ENCODE assay signal across 8 cellular contexts in the genomic region with DNA sequence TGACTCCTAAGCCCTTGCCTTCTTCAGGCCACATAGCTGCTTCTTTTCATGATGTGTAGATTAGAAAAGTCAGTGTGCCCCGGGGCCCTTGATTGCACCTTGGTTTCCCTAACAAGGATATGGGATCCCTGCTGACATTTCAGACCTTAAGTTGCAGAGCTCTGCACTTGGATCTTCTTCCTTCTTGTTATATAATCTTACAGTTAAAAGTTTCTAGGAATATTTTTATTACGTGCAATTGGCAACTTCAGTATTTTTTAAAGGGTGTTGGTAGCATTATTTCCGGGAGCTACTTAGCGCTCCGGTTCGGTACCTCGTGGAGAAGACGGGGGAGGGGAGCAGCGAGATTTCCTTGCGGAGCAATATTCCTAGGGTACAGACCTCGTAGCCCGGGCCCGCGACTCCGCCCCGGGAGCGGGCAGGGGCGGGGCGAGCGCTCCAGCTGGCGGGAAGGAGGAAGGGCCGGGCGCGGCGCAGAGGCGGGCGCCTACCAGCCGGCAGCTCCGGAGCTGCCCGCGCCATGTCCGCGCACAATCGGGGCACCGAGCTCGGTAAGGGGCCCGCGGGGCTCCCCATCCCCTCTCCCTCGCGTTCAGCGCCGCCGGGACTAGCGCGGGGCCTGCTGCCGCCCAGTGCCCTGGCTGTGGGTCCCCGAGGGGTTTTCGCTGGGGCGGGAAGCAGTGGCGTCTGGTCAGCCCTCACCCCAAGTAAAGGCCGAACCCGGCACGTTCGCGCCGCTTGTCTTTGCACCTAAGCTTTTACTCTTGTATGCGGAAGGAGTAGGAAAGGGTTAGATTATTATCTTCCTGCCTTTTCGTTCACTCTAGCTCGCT. TPM values are rescaled to one million over a fixed set of nuclear protein-coding genes. Genes with fewer than 3 reads are reported as not detected.
DNase-seq lines count a peak whose midpoint lies in the region; ATAC-seq, FAIRE-seq and TF ChIP-seq lines count a peak whose summit lies in the region.

DERA (plus strand) TSS at position 469 of the 833 bp plus-strand sequence; CDS start at position 521, 52 bp downstream.

- H3K4me3 ChIP-seq in ACC112 (ENCODE audit: low read depth, low read length) = peak within 1 kb of the TSS; percentile 97

- H3K36me3 Mint-ChIP-seq in WTC11 = no peaks in the 10 kb centered on the region

- CTCF ChIA-PET in WTC11 (lab: Charles Lee) = interaction anchor here (0.7 to 2.4 kb wide), 8 partner anchors 10 to 379 kb away, joined by 3 to 19 read pairs (median 5); no protein-coding TSS in a partner anchor

- DNase-seq in NCI-H2107 treated with DMSO at 0.1 percent for 48 hours (lab: John Stamatoyannopoulos, UW; ENCODE audit: unreplicated experiment) (peak; percentile 84), WTC11 (ENCODE audit: low spot score) (peak; percentile 81), caudate nucleus (lab: John Stamatoyannopoulos, UW) (peak in 59 of 61 donors; percentile 8 to 78 (median 56))
- DNase-seq in stimulated activated CD4-positive, alpha-beta T cell treated with anti-CD3 and anti-CD28 coated beads, Interleukin-12 subunit alpha, Interleukin-12 subunit beta, amount 100 ng/mL, for 4 hours = peak; percentile 64

- H3K27ac Mint-ChIP-seq in WTC11 = peak within 1 kb of the TSS; percentile 88; the same call in 1 of the 2 replicates

- H3K27me3 Mint-ChIP-seq in WTC11 (ENCODE audit: low read depth) = peaks cover 7% of the 10 kb centered on the region; the same call in 1 of the 2 replicates

- H3K4me1 Mint-ChIP-seq in WTC11 = peaks cover 25% of the 10 kb centered on the region

- ATAC-seq in GM18520 (IDR thresholded peaks at IDR 0.05; ENCODE audit: unreplicated experiment) (peak; percentile 82), HG03060 (IDR thresholded peaks at IDR 0.05; ENCODE audit: low read depth, unreplicated experiment) (peak; percentile 59), WTC11 (peak; percentile 98)

- peaks cover 22% of the 10 kb centered on the region for H3K4me1 ChIP-seq in ACC112 (ENCODE audit: control insufficient read depth, insufficient read depth, low read length, unreplicated experiment)

- H3K27ac ChIP-seq in ACC112 (ENCODE audit: low read depth, low read length) = peak within 1 kb of the TSS; percentile 84
- peak within 1 kb of the TSS; percentile 74 for H3K27ac ChIP-seq in caudate nucleus (ENCODE audit: low read depth, low read length)

- H3K36me3 ChIP-seq in ACC112 (ENCODE audit: insufficient read depth, low read length) = peaks cover 3% of the 10 kb centered on the region; the same call in 1 of the 2 replicates

- no peaks in the 10 kb centered on the region for H3K9me3 Mint-ChIP-seq in WTC11

- FAIRE-seq in islet of Langerhans (lab: Jason Lieb, UNC) = peak; percentile 53

- POLR2A ChIA-PET in WTC11 (lab: Charles Lee) = interaction anchor here (0.7 to 1.2 kb wide), 4 partner anchors 18 to 122 kb away, joined by 3 to 5 read pairs (median 4); partner anchors contain the start of gene EPS8

- peak within 1 kb of the TSS; percentile 82 for H3K4me3 Mint-ChIP-seq in WTC11

- H2AFZ ChIP-seq in ACC112 (ENCODE audit: low read length, unreplicated experiment) = peak within 1 kb of the TSS; percentile 83

- no peak for TF ChIP-seq CTCF in WTC11 (IDR thresholded peaks at IDR 0.05)

- no peaks in the 10 kb centered on the region for H3K27me3 ChIP-seq in ACC112 (ENCODE audit: insufficient read depth, low read length)

- H3K79me2 ChIP-seq in ACC112 (ENCODE audit: control insufficient read depth, insufficient read depth, low read length, unreplicated experiment) = peaks cover 33% of the 10 kb centered on the region

TF ChIP-seq in WTC11, 78 proteins besides CTCF, POLR2A, EP300 and RAD21 (continues in another document):
- TF ChIP-seq JAZF1 (CRISPR knock-in tag; IDR thresholded peaks at IDR 0.05) = no peak
- no peak for TF ChIP-seq ZNF121 (CRISPR knock-in tag; IDR thresholded peaks at IDR 0.05)
- TF ChIP-seq, protein P1, sequence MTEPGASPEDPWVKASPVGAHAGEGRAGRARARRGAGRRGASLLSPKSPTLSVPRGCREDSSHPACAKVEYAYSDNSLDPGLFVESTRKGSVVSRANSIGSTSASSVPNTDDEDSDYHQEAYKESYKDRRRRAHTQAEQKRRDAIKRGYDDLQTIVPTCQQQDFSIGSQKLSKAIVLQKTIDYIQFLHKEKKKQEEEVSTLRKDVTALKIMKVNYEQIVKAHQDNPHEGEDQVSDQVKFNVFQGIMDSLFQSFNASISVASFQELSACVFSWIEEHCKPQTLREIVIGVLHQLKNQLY (CRISPR knock-in tag; IDR thresholded peaks at IDR 0.05) = no peak
- no peak for TF ChIP-seq NFE2L1 (CRISPR knock-in tag; IDR thresholded peaks at IDR 0.05)
- TF ChIP-seq ZNF416 (CRISPR knock-in tag; IDR thresholded peaks at IDR 0.05) = no peak
- no peak for TF ChIP-seq HMGA2 (CRISPR knock-in tag; IDR thresholded peaks at IDR 0.05)
- TF ChIP-seq, protein P2, sequence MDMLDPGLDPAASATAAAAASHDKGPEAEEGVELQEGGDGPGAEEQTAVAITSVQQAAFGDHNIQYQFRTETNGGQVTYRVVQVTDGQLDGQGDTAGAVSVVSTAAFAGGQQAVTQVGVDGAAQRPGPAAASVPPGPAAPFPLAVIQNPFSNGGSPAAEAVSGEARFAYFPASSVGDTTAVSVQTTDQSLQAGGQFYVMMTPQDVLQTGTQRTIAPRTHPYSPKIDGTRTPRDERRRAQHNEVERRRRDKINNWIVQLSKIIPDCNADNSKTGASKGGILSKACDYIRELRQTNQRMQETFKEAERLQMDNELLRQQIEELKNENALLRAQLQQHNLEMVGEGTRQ (CRISPR knock-in tag; IDR thresholded peaks at IDR 0.05) = no peak
- no peak for TF ChIP-seq STAT6 (CRISPR knock-in tag; conservative IDR thresholded peaks at IDR 0.05; ENCODE audit: low read depth)
- no peak for TF ChIP-seq CBFB (CRISPR knock-in tag; IDR thresholded peaks at IDR 0.05; ENCODE audit: low read depth)
- TF ChIP-seq IRF2 (CRISPR knock-in tag; IDR thresholded peaks at IDR 0.05; ENCODE audit: borderline replicate concordance, low read depth) = no peak
- TF ChIP-seq ZNF232 (CRISPR knock-in tag; IDR thresholded peaks at IDR 0.05) = 0 out of 2 replicates have a peak, but pooled peaks have one; percentile 46
- no peak; the same call in 1 of the 2 replicates for TF ChIP-seq ZBTB21 (CRISPR knock-in tag; IDR thresholded peaks at IDR 0.05; ENCODE audit: borderline replicate concordance)
- no peak for TF ChIP-seq ZNF532 (CRISPR knock-in tag; IDR thresholded peaks at IDR 0.05; ENCODE audit: borderline replicate concordance)
- TF ChIP-seq TCF7 (CRISPR knock-in tag; IDR thresholded peaks at IDR 0.05; ENCODE audit: low read depth) = no peak
- peak; percentile 78; the same call in 1 of the 2 replicates for TF ChIP-seq ETV6 (CRISPR knock-in tag; IDR thresholded peaks at IDR 0.05)
- TF ChIP-seq TP53 (CRISPR knock-in tag; IDR thresholded peaks at IDR 0.05) = no peak
- TF ChIP-seq ZNF396 (CRISPR knock-in tag; IDR thresholded peaks at IDR 0.05; ENCODE audit: borderline replicate concordance) = no peak

RNA-seq across cellular contexts. Expression of gene DERA, which starts in this region (rescaled TPM):
- 21.2 to 23.7 TPM (median 22.4 TPM) in 3 replicates for total RNA-seq in WTC11 (2021)

Comparison
In these comparisons a context has a peak if more than half of its experiments do, and no peak if none do; other contexts are left out.
1. Peak in every context shown above with its lines: DNase-seq, ATAC-seq, H3K4me3 ChIP-seq and H3K27ac ChIP-seq.